In the genomic region with DNA sequence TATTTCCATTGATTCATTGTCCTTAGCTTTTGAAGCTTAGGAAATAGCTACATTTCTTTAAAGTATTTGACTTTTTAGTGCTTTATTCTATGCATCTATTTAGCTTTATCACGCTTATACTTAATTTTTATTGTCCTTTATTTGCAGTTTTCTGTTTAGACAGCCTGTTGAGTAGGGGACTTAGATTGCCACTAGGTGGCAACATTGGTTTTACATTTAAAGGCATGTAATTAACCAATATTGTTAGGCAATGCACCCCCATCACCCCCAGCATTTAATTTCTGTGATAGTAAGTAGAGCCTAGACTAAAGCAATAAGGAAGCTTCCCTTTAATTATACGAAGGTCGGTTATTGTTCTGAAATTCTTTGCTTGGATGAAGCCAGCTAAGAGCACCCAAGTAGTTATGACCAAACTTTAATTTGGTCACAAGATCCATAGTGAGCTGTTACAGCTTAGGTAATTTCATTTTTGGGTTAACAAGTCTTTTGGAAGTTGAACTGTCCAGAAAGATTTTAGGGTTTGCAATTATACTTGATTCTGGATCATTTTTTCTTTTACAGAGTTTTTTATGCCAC, we compare ENCODE assay signal across 8 cellular contexts. TPM values are rescaled to one million over a fixed set of nuclear protein-coding genes. Genes with fewer than 3 reads are reported as not detected.
DNase-seq lines count a peak whose midpoint lies in the region; ATAC-seq and TF ChIP-seq lines count a peak whose summit lies in the region.

No MANE protein-coding gene starts in this region.

- DNase-seq in DMS53 treated with DMSO at 0.1 percent for 48 hours (lab: John Stamatoyannopoulos, UW; ENCODE audit: unreplicated experiment) (peak; percentile 52), Karpas-422 (peak; percentile 73), foreskin fibroblast (peak; percentile 38 to 73), retina (peak; percentile 34), posterior cingulate gyrus (no peak)

- H3K79me2 ChIP-seq in Karpas-422 (ENCODE audit: low read length) = no peaks in the 10 kb centered on the region

- H4K20me1 ChIP-seq in Karpas-422 (ENCODE audit: insufficient read depth, low read depth, low read length) = no peaks in the 10 kb centered on the region

- peak; percentile 68 for TF ChIP-seq CTCF in foreskin fibroblast (IDR thresholded peaks at IDR 0.05; ENCODE audit: low read depth, low read length)

- intact Hi-C loops in posterior cingulate gyrus (cut with DNase I) = loop anchor here (1.0 to 5.0 kb wide), 2 partner anchors 188 to 506 kb away; no protein-coding TSS in a partner anchor

- no peaks in the 10 kb centered on the region for H3K9me2 ChIP-seq in Karpas-422 (replicated peaks; ENCODE audit: insufficient read depth, low read length)

- no peak overlapping the region for H3K4me2 ChIP-seq in Karpas-422 (ENCODE audit: low read depth, low read length, poor library complexity, severe bottlenecking)

- ATAC-seq in SK-N-SH treated with all-trans-retinoic acid at 6 μM for 48 hours (peak; percentile 85), GM21526 (IDR thresholded peaks at IDR 0.05; ENCODE audit: low FRiP score, unreplicated experiment) (no peak), GM18858 (IDR thresholded peaks at IDR 0.05; ENCODE audit: unreplicated experiment) (no peak)

- H2AFZ ChIP-seq in Karpas-422 (ENCODE audit: low read length) = no peak overlapping the region

- H3K27ac ChIP-seq in Karpas-422 (ENCODE audit: low read length) = no peak overlapping the region

- no peaks in the 10 kb centered on the region for H3K9me3 ChIP-seq in Karpas-422 (ENCODE audit: low read length)

- H3K27me3 ChIP-seq in Karpas-422 (ENCODE audit: low read length) = no peaks in the 10 kb centered on the region

- H3K4me3 ChIP-seq in Karpas-422 (ENCODE audit: low read length) (no peak overlapping the region), foreskin fibroblast (ENCODE audit: low read depth in 1 of 2, low read length in 2 of 2) (no peak overlapping the region)

- no peaks in the 10 kb centered on the region for H3K36me3 ChIP-seq in Karpas-422 (ENCODE audit: insufficient read depth, low read length)

- H3K9ac ChIP-seq in Karpas-422 (ENCODE audit: low read length) = no peak overlapping the region

- H3K4me1 ChIP-seq in Karpas-422 (ENCODE audit: low read length) = no peaks in the 10 kb centered on the region

TF ChIP-seq in SK-N-SH treated with all-trans-retinoic acid at 6 μM for 48 hours, 23 proteins besides CTCF, POLR2A, EP300 and RAD21:
- TF ChIP-seq OSR1 (CRISPR knock-in tag; IDR thresholded peaks at IDR 0.05) = no peak
- TF ChIP-seq RARB (CRISPR knock-in tag; IDR thresholded peaks at IDR 0.05) = no peak
- TF ChIP-seq ZFP3 (CRISPR knock-in tag; IDR thresholded peaks at IDR 0.05) = no peak
- TF ChIP-seq ZNF8 (CRISPR knock-in tag; IDR thresholded peaks at IDR 0.05) = no peak
- no peak for TF ChIP-seq TOX (CRISPR knock-in tag; IDR thresholded peaks at IDR 0.05; ENCODE audit: borderline replicate concordance)
- no peak for TF ChIP-seq ARNTL (CRISPR knock-in tag; IDR thresholded peaks at IDR 0.05; ENCODE audit: borderline replicate concordance, low read depth)
- TF ChIP-seq, protein P1, sequence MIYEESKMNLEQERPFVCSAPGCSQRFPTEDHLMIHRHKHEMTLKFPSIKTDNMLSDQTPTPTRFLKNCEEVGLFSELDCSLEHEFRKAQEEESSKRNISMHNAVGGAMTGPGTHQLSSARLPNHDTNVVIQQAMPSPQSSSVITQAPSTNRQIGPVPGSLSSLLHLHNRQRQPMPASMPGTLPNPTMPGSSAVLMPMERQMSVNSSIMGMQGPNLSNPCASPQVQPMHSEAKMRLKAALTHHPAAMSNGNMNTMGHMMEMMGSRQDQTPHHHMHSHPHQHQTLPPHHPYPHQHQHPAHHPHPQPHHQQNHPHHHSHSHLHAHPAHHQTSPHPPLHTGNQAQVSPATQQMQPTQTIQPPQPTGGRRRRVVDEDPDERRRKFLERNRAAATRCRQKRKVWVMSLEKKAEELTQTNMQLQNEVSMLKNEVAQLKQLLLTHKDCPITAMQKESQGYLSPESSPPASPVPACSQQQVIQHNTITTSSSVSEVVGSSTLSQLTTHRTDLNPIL (CRISPR knock-in tag; IDR thresholded peaks at IDR 0.05; ENCODE audit: low read depth) = no peak
- no peak for TF ChIP-seq SNAI2 (CRISPR knock-in tag; IDR thresholded peaks at IDR 0.05)
- TF ChIP-seq ZC3H10 (CRISPR knock-in tag; IDR thresholded peaks at IDR 0.05) = no peak
- TF ChIP-seq CSDC2 (CRISPR knock-in tag; IDR thresholded peaks at IDR 0.05) = no peak
- no peak for TF ChIP-seq GLIS3 (CRISPR knock-in tag; IDR thresholded peaks at IDR 0.05)
- no peak for TF ChIP-seq PATZ1 (CRISPR knock-in tag; IDR thresholded peaks at IDR 0.05; ENCODE audit: borderline replicate concordance)
- TF ChIP-seq TCF4 (CRISPR knock-in tag; IDR thresholded peaks at IDR 0.05; ENCODE audit: borderline replicate concordance) = no peak
- TF ChIP-seq PPARA (CRISPR knock-in tag; IDR thresholded peaks at IDR 0.05; ENCODE audit: borderline replicate concordance) = no peak
- no peak for TF ChIP-seq ESRRG (CRISPR knock-in tag; IDR thresholded peaks at IDR 0.05)
- TF ChIP-seq TSHZ2 (CRISPR knock-in tag; IDR thresholded peaks at IDR 0.05) = no peak
- TF ChIP-seq, protein P2, sequence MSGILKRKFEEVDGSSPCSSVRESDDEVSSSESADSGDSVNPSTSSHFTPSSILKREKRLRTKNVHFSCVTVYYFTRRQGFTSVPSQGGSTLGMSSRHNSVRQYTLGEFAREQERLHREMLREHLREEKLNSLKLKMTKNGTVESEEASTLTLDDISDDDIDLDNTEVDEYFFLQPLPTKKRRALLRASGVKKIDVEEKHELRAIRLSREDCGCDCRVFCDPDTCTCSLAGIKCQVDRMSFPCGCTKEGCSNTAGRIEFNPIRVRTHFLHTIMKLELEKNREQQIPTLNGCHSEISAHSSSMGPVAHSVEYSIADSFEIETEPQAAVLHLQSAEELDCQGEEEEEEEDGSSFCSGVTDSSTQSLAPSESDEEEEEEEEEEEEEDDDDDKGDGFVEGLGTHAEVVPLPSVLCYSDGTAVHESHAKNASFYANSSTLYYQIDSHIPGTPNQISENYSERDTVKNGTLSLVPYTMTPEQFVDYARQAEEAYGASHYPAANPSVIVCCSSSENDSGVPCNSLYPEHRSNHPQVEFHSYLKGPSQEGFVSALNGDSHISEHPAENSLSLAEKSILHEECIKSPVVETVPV (CRISPR knock-in tag; IDR thresholded peaks at IDR 0.05) = no peak

RNA-seq across cellular contexts. Expression of gene B3GLCT, which starts 36.5 kb away (rescaled TPM):
- 0.32 and 1.1 TPM in 2 replicates for total RNA-seq in Karpas-422 (2014; rRNA removed; shearing (Covaris generic); ENCODE audit: low replicate concordance)

Comparison
In these comparisons a context has a peak if more than half of its experiments do, and no peak if none do; other contexts are left out.
1. DNase-seq: peak in DMS53 treated with DMSO at 0.1 percent for 48 hours (single experiment), Karpas-422 (single experiment), foreskin fibroblast (2 of 2) and retina (single experiment); none in posterior cingulate gyrus (0 of 10).